In genomic region chr16:86396318-86396882, GRCh38 we compare ENCODE assay signal across 1 cellular context.
TF ChIP-seq lines count a peak whose summit lies in the region.

No MANE protein-coding gene starts in this region.

TF ChIP-seq in IMR-90, 13 proteins besides CTCF, POLR2A, EP300 and RAD21 (continued from another document):
- TF ChIP-seq CHD1 (IDR thresholded peaks at IDR 0.05; ENCODE audit: low read depth, low read length) (no peak), MAZ (IDR thresholded peaks at IDR 0.05; ENCODE audit: borderline replicate concordance, low read depth, low read length) (peak; percentile 16; the same call in 1 of the 2 replicates), NFE2L2 (IDR thresholded peaks at IDR 0.05; ENCODE audit: low read depth, low read length) (0 out of 2 replicates have a peak, but pooled peaks have one; percentile 4), RFX5 (IDR thresholded peaks at IDR 0.05; ENCODE audit: low read depth, low read length) (no peak), RCOR1 (IDR thresholded peaks at IDR 0.05; ENCODE audit: insufficient replicate concordance, low read length) (no peak), FOS (IDR thresholded peaks at IDR 0.05; ENCODE audit: low read depth, low read length) (no peak), BHLHE40 (IDR thresholded peaks at IDR 0.05; ENCODE audit: low read depth, low read length) (0 out of 2 replicates have a peak, but pooled peaks have one; percentile 15), MXI1 (IDR thresholded peaks at IDR 0.05; ENCODE audit: borderline replicate concordance, low read depth, low read length) (no peak), CEBPB (IDR thresholded peaks at IDR 0.05; ENCODE audit: low read depth, low read length) (no peak), MAFK (IDR thresholded peaks at IDR 0.05; ENCODE audit: low read depth, low read length) (peak; percentile 53; the same call in 1 of the 2 replicates)
